In genomic region chr11:72084076-72084475, GRCh38 we compare ENCODE assay signal across 10 cellular contexts.
"Had no signal": no experiment of that assay in that cellular context is flagged by ENCODE, and none has a peak within 500 bp of the region (broad histone marks: within the 10 kb centered on the region; RNA-seq: fewer than 3 reads in every experiment).

No MANE protein-coding gene starts in this region.

- H3K36me3 ChIP-seq: brain microvascular endothelial cell, thyroid gland had no signal

- H3K27me3 ChIP-seq: brain microvascular endothelial cell, esophagus muscularis mucosa, neutrophil, thyroid gland had no signal

- DNase-seq: activated CD4-positive, alpha-beta T cell treated with anti-CD3 and anti-CD28 coated beads, Interleukin-2, amount 50 U/mL, for 1 hour; activated naive CD8-positive, alpha-beta T cell treated with anti-CD3 and anti-CD28 coated beads for 36 hours; brain microvascular endothelial cell; islet precursor cell; natural killer cell; thyroid gland had no signal

- ATAC-seq: left lobe of liver; natural killer cell; stimulated activated effector memory CD8-positive, alpha-beta T cell treated with anti-CD3 and anti-CD28 coated beads, Interleukin-12 subunit alpha, Interleukin-12 subunit beta, amount 100 ng/mL, for 72 hours had no signal

- H3K4me3 ChIP-seq: esophagus muscularis mucosa, thyroid gland had no signal

- H3K9me3 ChIP-seq: esophagus muscularis mucosa, neutrophil, thyroid gland had no signal

- H3K27ac ChIP-seq: brain microvascular endothelial cell, esophagus muscularis mucosa, neutrophil, thyroid gland had no signal
